Comparison of ENCODE assay signal across 1 cellular context in the genomic region with DNA sequence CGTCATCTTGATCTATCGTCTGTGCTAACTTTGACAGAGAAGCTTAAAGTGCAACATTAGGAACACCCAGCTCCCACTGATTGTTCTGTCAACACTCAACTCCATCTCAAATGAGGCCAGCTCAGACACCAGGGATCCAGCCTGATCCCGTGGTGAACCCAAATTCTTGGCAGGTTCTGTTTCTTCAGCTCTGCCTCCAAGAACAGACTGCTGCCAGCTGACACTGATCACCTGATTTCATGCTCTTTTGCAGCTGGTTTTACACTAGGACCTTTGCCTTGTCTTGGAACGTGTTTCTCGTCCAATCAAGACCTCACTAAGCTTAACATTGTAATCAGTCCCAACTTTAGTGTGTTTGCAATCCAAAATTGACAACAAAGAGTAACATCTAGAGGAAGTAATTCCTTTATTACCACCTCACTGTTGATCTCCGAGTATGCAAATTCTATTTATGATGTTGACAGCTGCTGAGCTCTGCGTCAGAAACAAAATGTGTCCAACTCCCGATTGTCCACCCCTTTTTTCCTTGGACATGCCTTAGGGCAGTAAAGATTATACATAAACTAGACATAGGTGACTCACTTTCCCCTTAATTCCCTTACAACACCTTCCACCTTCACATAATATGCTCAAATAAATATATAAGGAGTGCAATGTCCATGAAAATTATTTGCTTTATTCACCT.
TF ChIP-seq lines count a peak whose summit lies in the region.

No MANE protein-coding gene starts in this region.

TF ChIP-seq in GM23338, 12 proteins besides CTCF, POLR2A, EP300 and RAD21 (continued from another document):
- TF ChIP-seq, protein P1, sequence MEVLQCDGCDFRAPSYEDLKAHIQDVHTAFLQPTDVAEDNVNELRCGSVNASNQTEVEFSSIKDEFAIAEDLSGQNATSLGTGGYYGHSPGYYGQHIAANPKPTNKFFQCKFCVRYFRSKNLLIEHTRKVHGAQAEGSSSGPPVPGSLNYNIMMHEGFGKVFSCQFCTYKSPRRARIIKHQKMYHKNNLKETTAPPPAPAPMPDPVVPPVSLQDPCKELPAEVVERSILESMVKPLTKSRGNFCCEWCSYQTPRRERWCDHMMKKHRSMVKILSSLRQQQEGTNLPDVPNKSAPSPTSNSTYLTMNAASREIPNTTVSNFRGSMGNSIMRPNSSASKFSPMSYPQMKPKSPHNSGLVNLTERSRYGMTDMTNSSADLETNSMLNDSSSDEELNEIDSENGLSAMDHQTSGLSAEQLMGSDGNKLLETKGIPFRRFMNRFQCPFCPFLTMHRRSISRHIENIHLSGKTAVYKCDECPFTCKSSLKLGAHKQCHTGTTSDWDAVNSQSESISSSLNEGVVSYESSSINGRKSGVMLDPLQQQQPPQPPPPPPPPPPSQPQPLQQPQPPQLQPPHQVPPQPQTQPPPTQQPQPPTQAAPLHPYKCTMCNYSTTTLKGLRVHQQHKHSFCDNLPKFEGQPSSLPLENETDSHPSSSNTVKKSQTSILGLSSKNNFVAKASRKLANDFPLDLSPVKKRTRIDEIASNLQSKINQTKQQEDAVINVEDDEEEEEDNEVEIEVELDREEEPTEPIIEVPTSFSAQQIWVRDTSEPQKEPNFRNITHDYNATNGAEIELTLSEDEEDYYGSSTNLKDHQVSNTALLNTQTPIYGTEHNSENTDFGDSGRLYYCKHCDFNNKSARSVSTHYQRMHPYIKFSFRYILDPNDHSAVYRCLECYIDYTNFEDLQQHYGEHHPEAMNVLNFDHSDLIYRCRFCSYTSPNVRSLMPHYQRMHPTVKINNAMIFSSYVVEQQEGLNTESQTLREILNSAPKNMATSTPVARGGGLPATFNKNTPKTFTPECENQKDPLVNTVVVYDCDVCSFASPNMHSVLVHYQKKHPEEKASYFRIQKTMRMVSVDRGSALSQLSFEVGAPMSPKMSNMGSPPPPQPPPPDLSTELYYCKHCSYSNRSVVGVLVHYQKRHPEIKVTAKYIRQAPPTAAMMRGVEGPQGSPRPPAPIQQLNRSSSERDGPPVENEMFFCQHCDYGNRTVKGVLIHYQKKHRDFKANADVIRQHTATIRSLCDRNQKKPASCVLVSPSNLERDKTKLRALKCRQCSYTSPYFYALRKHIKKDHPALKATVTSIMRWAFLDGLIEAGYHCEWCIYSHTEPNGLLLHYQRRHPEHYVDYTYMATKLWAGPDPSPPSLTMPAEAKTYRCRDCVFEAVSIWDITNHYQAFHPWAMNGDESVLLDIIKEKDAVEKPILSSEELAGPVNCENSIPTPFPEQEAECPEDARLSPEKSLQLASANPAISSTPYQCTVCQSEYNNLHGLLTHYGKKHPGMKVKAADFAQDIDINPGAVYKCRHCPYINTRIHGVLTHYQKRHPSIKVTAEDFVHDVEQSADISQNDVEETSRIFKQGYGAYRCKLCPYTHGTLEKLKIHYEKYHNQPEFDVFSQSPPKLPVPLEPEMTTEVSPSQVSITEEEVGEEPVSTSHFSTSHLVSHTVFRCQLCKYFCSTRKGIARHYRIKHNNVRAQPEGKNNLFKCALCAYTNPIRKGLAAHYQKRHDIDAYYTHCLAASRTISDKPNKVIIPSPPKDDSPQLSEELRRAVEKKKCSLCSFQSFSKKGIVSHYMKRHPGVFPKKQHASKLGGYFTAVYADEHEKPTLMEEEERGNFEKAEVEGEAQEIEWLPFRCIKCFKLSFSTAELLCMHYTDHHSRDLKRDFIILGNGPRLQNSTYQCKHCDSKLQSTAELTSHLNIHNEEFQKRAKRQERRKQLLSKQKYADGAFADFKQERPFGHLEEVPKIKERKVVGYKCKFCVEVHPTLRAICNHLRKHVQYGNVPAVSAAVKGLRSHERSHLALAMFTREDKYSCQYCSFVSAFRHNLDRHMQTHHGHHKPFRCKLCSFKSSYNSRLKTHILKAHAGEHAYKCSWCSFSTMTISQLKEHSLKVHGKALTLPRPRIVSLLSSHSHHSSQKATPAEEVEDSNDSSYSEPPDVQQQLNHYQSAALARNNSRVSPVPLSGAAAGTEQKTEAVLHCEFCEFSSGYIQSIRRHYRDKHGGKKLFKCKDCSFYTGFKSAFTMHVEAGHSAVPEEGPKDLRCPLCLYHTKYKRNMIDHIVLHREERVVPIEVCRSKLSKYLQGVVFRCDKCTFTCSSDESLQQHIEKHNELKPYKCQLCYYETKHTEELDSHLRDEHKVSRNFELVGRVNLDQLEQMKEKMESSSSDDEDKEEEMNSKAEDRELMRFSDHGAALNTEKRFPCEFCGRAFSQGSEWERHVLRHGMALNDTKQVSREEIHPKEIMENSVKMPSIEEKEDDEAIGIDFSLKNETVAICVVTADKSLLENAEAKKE (CRISPR knock-in tag; IDR thresholded peaks at IDR 0.05): no peak
- TF ChIP-seq STAT1 (IDR thresholded peaks at IDR 0.05; ENCODE audit: unreplicated experiment) (no peak), JUNB (IDR thresholded peaks at IDR 0.05; ENCODE audit: unreplicated experiment) (no peak), ZNF331 (CRISPR knock-in tag; IDR thresholded peaks at IDR 0.05; ENCODE audit: low read depth) (no peak), POLR2AphosphoS5 (IDR thresholded peaks at IDR 0.05; ENCODE audit: low read depth) (no peak), EZH2 (IDR thresholded peaks at IDR 0.05; ENCODE audit: low read depth, unreplicated experiment) (no peak), ETS1 (IDR thresholded peaks at IDR 0.05) (no peak), NANOG (IDR thresholded peaks at IDR 0.05; ENCODE audit: borderline replicate concordance) (no peak)
- TF ChIP-seq, protein P2, sequence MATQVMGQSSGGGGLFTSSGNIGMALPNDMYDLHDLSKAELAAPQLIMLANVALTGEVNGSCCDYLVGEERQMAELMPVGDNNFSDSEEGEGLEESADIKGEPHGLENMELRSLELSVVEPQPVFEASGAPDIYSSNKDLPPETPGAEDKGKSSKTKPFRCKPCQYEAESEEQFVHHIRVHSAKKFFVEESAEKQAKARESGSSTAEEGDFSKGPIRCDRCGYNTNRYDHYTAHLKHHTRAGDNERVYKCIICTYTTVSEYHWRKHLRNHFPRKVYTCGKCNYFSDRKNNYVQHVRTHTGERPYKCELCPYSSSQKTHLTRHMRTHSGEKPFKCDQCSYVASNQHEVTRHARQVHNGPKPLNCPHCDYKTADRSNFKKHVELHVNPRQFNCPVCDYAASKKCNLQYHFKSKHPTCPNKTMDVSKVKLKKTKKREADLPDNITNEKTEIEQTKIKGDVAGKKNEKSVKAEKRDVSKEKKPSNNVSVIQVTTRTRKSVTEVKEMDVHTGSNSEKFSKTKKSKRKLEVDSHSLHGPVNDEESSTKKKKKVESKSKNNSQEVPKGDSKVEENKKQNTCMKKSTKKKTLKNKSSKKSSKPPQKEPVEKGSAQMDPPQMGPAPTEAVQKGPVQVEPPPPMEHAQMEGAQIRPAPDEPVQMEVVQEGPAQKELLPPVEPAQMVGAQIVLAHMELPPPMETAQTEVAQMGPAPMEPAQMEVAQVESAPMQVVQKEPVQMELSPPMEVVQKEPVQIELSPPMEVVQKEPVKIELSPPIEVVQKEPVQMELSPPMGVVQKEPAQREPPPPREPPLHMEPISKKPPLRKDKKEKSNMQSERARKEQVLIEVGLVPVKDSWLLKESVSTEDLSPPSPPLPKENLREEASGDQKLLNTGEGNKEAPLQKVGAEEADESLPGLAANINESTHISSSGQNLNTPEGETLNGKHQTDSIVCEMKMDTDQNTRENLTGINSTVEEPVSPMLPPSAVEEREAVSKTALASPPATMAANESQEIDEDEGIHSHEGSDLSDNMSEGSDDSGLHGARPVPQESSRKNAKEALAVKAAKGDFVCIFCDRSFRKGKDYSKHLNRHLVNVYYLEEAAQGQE (IDR thresholded peaks at IDR 0.05; ENCODE audit: unreplicated experiment): no peak
